In the genomic region with DNA sequence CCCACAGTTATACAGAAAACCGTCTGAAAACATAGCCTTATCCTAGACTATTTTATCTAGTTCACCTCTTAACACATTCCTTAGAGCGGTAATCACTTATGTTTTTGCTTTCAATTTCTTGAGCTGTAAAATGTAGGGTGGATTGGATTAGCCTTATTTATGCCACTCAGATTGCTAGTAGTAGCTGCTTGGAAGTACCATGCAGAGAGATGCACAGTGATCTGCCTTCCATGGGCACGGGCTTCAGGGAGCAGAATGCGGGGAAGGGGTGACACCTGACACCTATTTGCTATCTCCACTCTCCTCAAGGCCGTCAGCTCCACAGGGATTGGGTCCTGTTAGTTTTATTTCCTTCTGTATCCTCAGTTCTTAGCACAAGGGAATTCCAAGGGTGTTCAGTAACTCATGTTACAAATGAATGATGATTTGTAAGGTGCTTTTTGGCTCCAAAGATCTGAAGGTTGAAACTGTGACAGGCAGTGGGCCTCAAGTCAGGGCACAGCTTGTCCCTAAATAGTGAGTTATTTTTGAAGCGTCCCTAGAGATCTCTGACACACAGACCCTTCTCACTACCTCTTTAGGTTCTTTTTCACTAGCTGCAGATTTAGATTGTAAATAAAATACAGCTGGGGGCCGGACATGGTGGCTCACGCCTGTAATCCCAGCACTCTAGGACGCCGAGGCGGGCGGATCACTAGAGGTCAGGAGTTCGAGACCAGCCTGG, we compare ENCODE assay signal across 15 cellular contexts.
A peak's percentile ranks its signal among the peaks of the same experiment; 100 is the strongest.
DNase-seq lines count a peak whose midpoint lies in the region; ATAC-seq and TF ChIP-seq lines count a peak whose summit lies in the region.
"Had no signal": no experiment of that assay in that cellular context is flagged by ENCODE, and none has a peak within 500 bp of the region (broad histone marks: within the 10 kb centered on the region; RNA-seq: fewer than 3 reads in every experiment).

No MANE protein-coding gene starts in this region.

- no peak overlapping the region for H3K4me3 Mint-ChIP-seq in activated T-cell treated with anti-CD3 and anti-CD28 coated beads, Interleukin-2, amount 50 U/mL, for 4 hours
- no peak overlapping the region for H3K4me3 Mint-ChIP-seq in immature natural killer cell
- H3K4me3 Mint-ChIP-seq: dendritic cell treated with granulocyte-macrophage colony-stimulating factor and Interleukin-4, amounts not matched to agents 40 ng/mL and 50 ng/mL, for 4 days; stimulated activated effector memory CD8-positive, alpha-beta T cell treated with anti-CD3 and anti-CD28 coated beads, Interleukin-12 subunit alpha, Interleukin-12 subunit beta, amount 100 ng/mL, for 72 hours had no signal

- no peaks in the 10 kb centered on the region for H3K36me3 Mint-ChIP-seq in activated T-cell treated with anti-CD3 and anti-CD28 coated beads, Interleukin-2, amount 50 U/mL, for 4 hours (ENCODE audit: insufficient read depth)
- no peaks in the 10 kb centered on the region for H3K36me3 Mint-ChIP-seq in immature natural killer cell
- H3K36me3 Mint-ChIP-seq: stimulated activated effector memory CD8-positive, alpha-beta T cell treated with anti-CD3 and anti-CD28 coated beads, Interleukin-12 subunit alpha, Interleukin-12 subunit beta, amount 100 ng/mL, for 72 hours had no signal

- H3K4me1 ChIP-seq in BLaER1 treated with 17β-estradiol and CSF1 and Interleukin-3, amounts not matched to agents 10 nM and 100 nM: peaks cover 0 to 20% (median 18%) of the 10 kb centered on the region in 10 experiments; a peak in 16 of 20 replicates
- H3K4me1 ChIP-seq in trophoblast cell (ENCODE audit: control insufficient read depth in 1 of 2, insufficient read depth in 2 of 2, low read length in 2 of 2): no peaks in the 10 kb centered on the region

- no peak overlapping the region for H4K8ac ChIP-seq in trophoblast cell (ENCODE audit: low read depth, low read length)

- H2BK12ac ChIP-seq in trophoblast cell (ENCODE audit: low read length): no peak overlapping the region

- peak overlapping the region in 4 of 11 experiments; percentile 4 to 30 (median 18); a peak in 2 of 22 replicates for H3K27ac ChIP-seq in BLaER1 treated with 17β-estradiol and CSF1 and Interleukin-3, amounts not matched to agents 10 nM and 100 nM
- H3K27ac ChIP-seq in brain microvascular endothelial cell (no peak overlapping the region), trophoblast cell (ENCODE audit: low read depth, low read length) (no peak overlapping the region)
- H3K27ac ChIP-seq: GM23248 had no signal

- in situ Hi-C loops in brain microvascular endothelial cell (cut with HindIII; ENCODE audit: low pct_ligation_motif_present, low sequenced_read_pairs): no loop called here

- no peak overlapping the region for H4K91ac ChIP-seq in trophoblast cell (ENCODE audit: low read depth, low read length)

- no peaks in the 10 kb centered on the region for H3K79me1 ChIP-seq in trophoblast cell (ENCODE audit: low read length)

- H3K4me1 Mint-ChIP-seq in activated T-cell treated with anti-CD3 and anti-CD28 coated beads, Interleukin-2, amount 50 U/mL, for 4 hours (ENCODE audit: low read depth): no peaks in the 10 kb centered on the region
- peaks cover 0 to 1% of the 10 kb centered on the region in 2 donors for H3K4me1 Mint-ChIP-seq in immature natural killer cell

- no peaks in the 10 kb centered on the region for H3K36me3 ChIP-seq in BLaER1 treated with 17β-estradiol and CSF1 and Interleukin-3, amounts not matched to agents 10 nM and 100 nM
- H3K36me3 ChIP-seq in brain microvascular endothelial cell (replicated peaks): no peaks in the 10 kb centered on the region
- H3K36me3 ChIP-seq in trophoblast cell (ENCODE audit: control insufficient read depth in 1 of 2, insufficient read depth in 2 of 2, low read length in 2 of 2): no peaks in the 10 kb centered on the region

- H3K23ac ChIP-seq in trophoblast cell (ENCODE audit: low read length): no peak overlapping the region

- no CpG with 5 or more reads among the region's 13 CpGs for WGBS in trophoblast cell (ENCODE audit: extremely low coverage, insufficient coverage, insufficient read length)

- H4K20me1 ChIP-seq in BLaER1 treated with 17β-estradiol and CSF1 and Interleukin-3, amounts not matched to agents 10 nM and 100 nM: no peaks in the 10 kb centered on the region

- peak overlapping the region in 10 of 11 experiments; percentile 6 to 82 (median 74); a peak in 18 of 22 replicates for H3K4me2 ChIP-seq in BLaER1 treated with 17β-estradiol and CSF1 and Interleukin-3, amounts not matched to agents 10 nM and 100 nM
- H3K4me2 ChIP-seq in trophoblast cell (ENCODE audit: low read length): no peak overlapping the region

- H2BK120ac ChIP-seq in trophoblast cell (ENCODE audit: insufficient read depth, low read length, poor library complexity): no peak overlapping the region

- no peak overlapping the region for H2BK5ac ChIP-seq in trophoblast cell (ENCODE audit: low read depth, low read length, poor library complexity)

- H3K27me3 ChIP-seq in BLaER1 treated with 17β-estradiol and CSF1 and Interleukin-3, amounts not matched to agents 10 nM and 100 nM: no peaks in the 10 kb centered on the region
- H3K27me3 ChIP-seq in brain microvascular endothelial cell (replicated peaks) (no peaks in the 10 kb centered on the region), trophoblast cell (ENCODE audit: insufficient read depth, low read length) (no peaks in the 10 kb centered on the region)

- TF ChIP-seq CTCF in brain microvascular endothelial cell (IDR thresholded peaks at IDR 0.05; ENCODE audit: low read depth, low read length, missing control alignments): no peak

- H3K4me3 ChIP-seq in BLaER1 treated with 17β-estradiol and CSF1 and Interleukin-3, amounts not matched to agents 10 nM and 100 nM: no peak overlapping the region
- H3K4me3 ChIP-seq in brain microvascular endothelial cell (ENCODE audit: low read depth, low read length) (no peak overlapping the region), trophoblast cell (ENCODE audit: low read depth, low read length) (no peak overlapping the region)
- H3K4me3 ChIP-seq: GM23248 had no signal

- H3K4ac ChIP-seq in trophoblast cell (ENCODE audit: low read depth, low read length): no peak overlapping the region

- no peak overlapping the region for H3K18ac ChIP-seq in trophoblast cell (ENCODE audit: low read length)

- H3K27me3 Mint-ChIP-seq in activated T-cell treated with anti-CD3 and anti-CD28 coated beads, Interleukin-2, amount 50 U/mL, for 4 hours (ENCODE audit: low read depth): peaks cover 1% of the 10 kb centered on the region
- peaks cover 0 to 3% (median 0%) of the 10 kb centered on the region in 3 donors for H3K27me3 Mint-ChIP-seq in immature natural killer cell (ENCODE audit: low read depth in 3 of 3)

- H3K14ac ChIP-seq in trophoblast cell (ENCODE audit: low read length): no peak overlapping the region

- DNase-seq in brain microvascular endothelial cell (peak; percentile 1), NCI-H2196 treated with DMSO at 0.1 percent for 48 hours (lab: John Stamatoyannopoulos, UW; ENCODE audit: unreplicated experiment) (no peak), trophoblast cell (no peak), immature natural killer cell (no peak)
- no peak for DNase-seq in activated T-cell treated with anti-CD3 and anti-CD28 coated beads, Interleukin-2, amount 50 U/mL, for 4 hours
- DNase-seq: activated naive CD4-positive, alpha-beta T cell treated with Interleukin-2 at 50 U/mL for 16 hours; glutamatergic neuron; GM23248; NCI-H2081 had no signal

- H4K12ac ChIP-seq in trophoblast cell (ENCODE audit: low read depth, low read length): no peak overlapping the region

- H3K9ac ChIP-seq in BLaER1 treated with 17β-estradiol and CSF1 and Interleukin-3, amounts not matched to agents 10 nM and 100 nM: peak overlapping the region in 5 of 11 experiments; percentile 5 to 42 (median 30); a peak in 6 of 22 replicates
- H3K9ac ChIP-seq in trophoblast cell (ENCODE audit: low read length): no peak overlapping the region
- H3K9ac ChIP-seq: GM23248 had no signal

- no peak overlapping the region for H2AK5ac ChIP-seq in trophoblast cell (ENCODE audit: low read length)

- no peaks in the 10 kb centered on the region for H3K9me3 Mint-ChIP-seq in activated T-cell treated with anti-CD3 and anti-CD28 coated beads, Interleukin-2, amount 50 U/mL, for 4 hours
- H3K9me3 Mint-ChIP-seq in immature natural killer cell: no peaks in the 10 kb centered on the region
- H3K9me3 Mint-ChIP-seq: dendritic cell treated with granulocyte-macrophage colony-stimulating factor and Interleukin-4, amounts not matched to agents 40 ng/mL and 50 ng/mL, for 4 days; stimulated activated effector memory CD8-positive, alpha-beta T cell treated with anti-CD3 and anti-CD28 coated beads, Interleukin-12 subunit alpha, Interleukin-12 subunit beta, amount 100 ng/mL, for 72 hours had no signal

- H3K79me2 ChIP-seq in trophoblast cell (ENCODE audit: control insufficient read depth, insufficient read depth, low read length, poor library complexity): no peaks in the 10 kb centered on the region

- H2AFZ ChIP-seq in trophoblast cell (ENCODE audit: insufficient read depth, low read length, poor library complexity): no peak overlapping the region
- H2AFZ ChIP-seq: GM23248 had no signal

- no peaks in the 10 kb centered on the region for H3K9me3 ChIP-seq in BLaER1 treated with 17β-estradiol and CSF1 and Interleukin-3, amounts not matched to agents 10 nM and 100 nM (replicated peaks in 1 of 11)
- H3K9me3 ChIP-seq in trophoblast cell (ENCODE audit: insufficient read depth, low read depth, low read length): no peaks in the 10 kb centered on the region

- no peak overlapping the region for H3K27ac Mint-ChIP-seq in immature natural killer cell
- H3K27ac Mint-ChIP-seq: dendritic cell treated with granulocyte-macrophage colony-stimulating factor and Interleukin-4, amounts not matched to agents 40 ng/mL and 50 ng/mL, for 4 days; stimulated activated effector memory CD8-positive, alpha-beta T cell treated with anti-CD3 and anti-CD28 coated beads, Interleukin-12 subunit alpha, Interleukin-12 subunit beta, amount 100 ng/mL, for 72 hours had no signal

- ATAC-seq in GM21515 (IDR thresholded peaks at IDR 0.05; ENCODE audit: unreplicated experiment): peak; percentile 47
- ATAC-seq in HG03442 (IDR thresholded peaks at IDR 0.05; ENCODE audit: unreplicated experiment): peak; percentile 60
- no peak for ATAC-seq in activated T-cell treated with anti-CD3 and anti-CD28 coated beads, Interleukin-2, amount 50 U/mL, for 4 hours
- ATAC-seq: Right ventricle myocardium inferior; stimulated activated effector memory CD8-positive, alpha-beta T cell treated with anti-CD3 and anti-CD28 coated beads, Interleukin-12 subunit alpha, Interleukin-12 subunit beta, amount 100 ng/mL, for 72 hours had no signal

Comparison
In these comparisons a context has a peak if more than half of its experiments do, and no peak if none do; other contexts are left out.
1. ATAC-seq: peak in GM21515 (single experiment) and HG03442 (single experiment); none in activated T-cell treated with anti-CD3 and anti-CD28 coated beads, Interleukin-2, amount 50 U/mL, for 4 hours (0 of 2).